In genomic region chr1:9758559-9759121, GRCh38 we compare ENCODE assay signal across 16 cellular contexts.
DNase-seq lines count a peak whose midpoint lies in the region; TF ChIP-seq lines count a peak whose summit lies in the region.
"Had no signal": no experiment of that assay in that cellular context is flagged by ENCODE, and none has a peak within 500 bp of the region (broad histone marks: within the 10 kb centered on the region; RNA-seq: fewer than 3 reads in every experiment).

No MANE protein-coding gene starts in this region.

- H3K9me3 ChIP-seq in H9 (ENCODE audit: control insufficient read depth, low read depth, low read length) (no peaks in the 10 kb centered on the region), OCI-LY1 (ENCODE audit: low read length) (no peaks in the 10 kb centered on the region), esophagus (ENCODE audit: control insufficient read depth in 2 of 2, insufficient read depth in 1 of 2, low read depth in 1 of 2, low read length in 1 of 2) (no peaks in the 10 kb centered on the region), vagina (no peaks in the 10 kb centered on the region), uterus (no peaks in the 10 kb centered on the region)
- H3K9me3 ChIP-seq: ascending aorta, SJCRH30, tibial artery had no signal

- H2BK5ac ChIP-seq in H9 (ENCODE audit: insufficient read length, low read length), result no peak overlapping the region

- TF ChIP-seq POLR2A in vagina (IDR thresholded peaks at IDR 0.05) (no peak), uterus (IDR thresholded peaks at IDR 0.05) (no peak)

- H3K9ac ChIP-seq in H9 (ENCODE audit: extremely low read depth, insufficient read length, low read length) (no peak overlapping the region), OCI-LY1 (ENCODE audit: low read length) (no peak overlapping the region)

- H3K4me2 ChIP-seq in H9 (ENCODE audit: insufficient read depth, insufficient read length, low read length), result no peak overlapping the region
- peak overlapping the region; percentile 27; the same call in 1 of the 2 replicates for H3K4me2 ChIP-seq in OCI-LY1 (ENCODE audit: low read length)

- H3K27ac Mint-ChIP-seq in H9, result peak overlapping the region; percentile 78 to 96 (median 96); a peak in 5 of 7 replicates
- H3K27ac Mint-ChIP-seq: activated CD4-positive, alpha-beta memory T cell treated with anti-CD3 and anti-CD28 coated beads, Interleukin-2, amount 10 ng/mL, durations not matched to agents 7 days and 5 days; activated naive CD4-positive, alpha-beta T cell treated with anti-CD3 and anti-CD28 coated beads, Interleukin-2, amount 50 U/mL, for 24 hours; T-helper 1 cell treated with Interleukin-12 subunit alpha and Interleukin-12 subunit beta and Interleukin-4 antibody, amounts not matched to agents 30 μg/mL and 1 μg/mL, for 36 hours had no signal

- H4K5ac ChIP-seq in H9 (ENCODE audit: insufficient read length, low read depth, low read length), result no peak overlapping the region

- intact Hi-C loops in vagina (cut with DNase I) (no loop called here), uterus (cut with DNase I; ENCODE audit: low total_unique reads) (no loop called here)

- H4K20me1 ChIP-seq in H9 (ENCODE audit: control insufficient read depth, insufficient read depth, insufficient read length), result no peaks in the 10 kb centered on the region
- 0 out of 2 replicates have a peak, but pooled peaks cover 4% of the 10 kb centered on the region for H4K20me1 ChIP-seq in OCI-LY1 (ENCODE audit: insufficient read depth, low read length)

- H3K4me3 Mint-ChIP-seq in H9, result no peak overlapping the region
- H3K4me3 Mint-ChIP-seq: activated CD4-positive, alpha-beta memory T cell treated with anti-CD3 and anti-CD28 coated beads, Interleukin-2, amount 10 ng/mL, durations not matched to agents 7 days and 5 days; activated naive CD4-positive, alpha-beta T cell treated with anti-CD3 and anti-CD28 coated beads, Interleukin-2, amount 50 U/mL, for 24 hours; T-helper 1 cell treated with Interleukin-12 subunit alpha and Interleukin-12 subunit beta and Interleukin-4 antibody, amounts not matched to agents 30 μg/mL and 1 μg/mL, for 36 hours had no signal

- DNase-seq in H9, result no peak
- DNase-seq in pons (ENCODE audit: low spot score), result peak; percentile 61
- no peak for DNase-seq in vagina (ENCODE audit: extremely low spot score in 2 of 2)
- no peak for DNase-seq in DMS114 treated with DMSO at 0.1 percent for 48 hours (lab: John Stamatoyannopoulos, UW; ENCODE audit: unreplicated experiment)
- DNase-seq in uterus, result no peak
- DNase-seq: activated CD4-positive, alpha-beta memory T cell treated with anti-CD3 and anti-CD28 coated beads, Interleukin-2, amount 10 ng/mL, durations not matched to agents 7 days and 5 days; foreskin melanocyte; left colon; NCI-H1417; SJCRH30; tibial artery had no signal

- peaks cover 42 to 52% of the 10 kb centered on the region in 2 experiments for H3K4me1 Mint-ChIP-seq in H9
- H3K4me1 Mint-ChIP-seq: activated CD4-positive, alpha-beta memory T cell treated with anti-CD3 and anti-CD28 coated beads, Interleukin-2, amount 10 ng/mL, durations not matched to agents 7 days and 5 days had no signal

- H3K36me3 ChIP-seq in OCI-LY1 (ENCODE audit: insufficient read depth, low read length), result peaks cover 78% of the 10 kb centered on the region
- H3K36me3 ChIP-seq in esophagus (ENCODE audit: control insufficient read depth in 2 of 2, insufficient read depth in 2 of 2, low read length in 1 of 2), result peaks cover 0 to 5% of the 10 kb centered on the region in 2 donors
- H3K36me3 ChIP-seq in vagina, result peaks cover 0 to 17% of the 10 kb centered on the region in 2 donors
- no peaks in the 10 kb centered on the region for H3K36me3 ChIP-seq in uterus

- H3K27me3 Mint-ChIP-seq in H9 (ENCODE audit: low read depth), result no peaks in the 10 kb centered on the region
- H3K27me3 Mint-ChIP-seq: activated CD4-positive, alpha-beta memory T cell treated with anti-CD3 and anti-CD28 coated beads, Interleukin-2, amount 10 ng/mL, durations not matched to agents 7 days and 5 days; activated naive CD4-positive, alpha-beta T cell treated with anti-CD3 and anti-CD28 coated beads, Interleukin-2, amount 50 U/mL, for 24 hours had no signal

- no peak overlapping the region for H2BK120ac ChIP-seq in H9 (ENCODE audit: low read depth, low read length, poor library complexity, severe bottlenecking)

- H3K79me2 ChIP-seq in H9 (ENCODE audit: insufficient read depth, low read length) (no peaks in the 10 kb centered on the region; the same call in 1 of the 2 replicates), OCI-LY1 (ENCODE audit: insufficient read depth, low read length) (peaks cover 60% of the 10 kb centered on the region)

- H2BK20ac ChIP-seq in H9 (ENCODE audit: low read depth, low read length, poor library complexity, severe bottlenecking), result no peak overlapping the region

- H3K14ac ChIP-seq in H9 (ENCODE audit: insufficient read depth, low read length), result no peak overlapping the region; the same call in 1 of the 2 replicates

- peaks cover 4% of the 10 kb centered on the region; the same call in 1 of the 2 replicates for H3K4me1 ChIP-seq in H9 (ENCODE audit: insufficient read depth, low read length)
- H3K4me1 ChIP-seq in OCI-LY1 (ENCODE audit: insufficient read depth, low read length, severe bottlenecking), result peaks cover 51% of the 10 kb centered on the region
- peaks cover 0 to 2% of the 10 kb centered on the region in 2 donors for H3K4me1 ChIP-seq in esophagus (ENCODE audit: control insufficient read depth in 2 of 2, insufficient read depth in 2 of 2, low read length in 1 of 2)
- H3K4me1 ChIP-seq in vagina, result peaks cover 31% of the 10 kb centered on the region
- no peaks in the 10 kb centered on the region for H3K4me1 ChIP-seq in uterus
- H3K4me1 ChIP-seq: ascending aorta, SJCRH30, tibial artery had no signal

- H3K4ac ChIP-seq in H9 (ENCODE audit: low read depth, low read length), result no peak overlapping the region

- H3K36me3 Mint-ChIP-seq in H9 (ENCODE audit: insufficient read depth in 1 of 3, low read depth in 3 of 3), result peaks cover 20 to 50% (median 42%) of the 10 kb centered on the region in 3 experiments; a peak in 6 of 7 replicates

- H2BK12ac ChIP-seq in H9 (ENCODE audit: insufficient read length, low read depth, low read length), result no peak overlapping the region

- H3K23ac ChIP-seq in H9 (ENCODE audit: insufficient read length, low read depth, low read length), result no peak overlapping the region

- no peak overlapping the region for H3K56ac ChIP-seq in H9 (ENCODE audit: insufficient read length, low read depth, low read length)

- H3K4me3 ChIP-seq in OCI-LY1 (ENCODE audit: low read depth, low read length, poor library complexity, severe bottlenecking) (no peak overlapping the region), esophagus (ENCODE audit: low read depth in 1 of 2, low read length in 2 of 2) (no peak overlapping the region), vagina (no peak overlapping the region), uterus (no peak overlapping the region)
- H3K4me3 ChIP-seq: ascending aorta, SJCRH30, tibial artery had no signal

- no CpG with 5 or more reads among the region's 10 CpGs for WGBS in H9 (ENCODE audit: extremely low coverage, insufficient read length, low lambda C conversion rate)
- 48 to 65% methylated on average over 10 of the region's 10 CpGs for WGBS in esophagus, 2 donors

- no peak overlapping the region for H2AK5ac ChIP-seq in H9 (ENCODE audit: insufficient read length, low read length)

- H2AFZ ChIP-seq in H9 (ENCODE audit: low read length) (no peak overlapping the region), OCI-LY1 (ENCODE audit: low read length) (no peak overlapping the region)

- H3K27me3 ChIP-seq in H9 (ENCODE audit: insufficient read depth, low read length) (no peaks in the 10 kb centered on the region), OCI-LY1 (ENCODE audit: insufficient read depth, low read length) (no peaks in the 10 kb centered on the region), esophagus (ENCODE audit: control insufficient read depth in 1 of 2, insufficient read depth in 2 of 2, low read length in 2 of 2) (no peaks in the 10 kb centered on the region), vagina (no peaks in the 10 kb centered on the region), uterus (no peaks in the 10 kb centered on the region)
- H3K27me3 ChIP-seq: ascending aorta, SJCRH30, tibial artery had no signal

- peaks cover 6% of the 10 kb centered on the region in 2 experiments; a peak in 2 of 5 replicates for H3K9me3 Mint-ChIP-seq in H9
- H3K9me3 Mint-ChIP-seq: activated CD4-positive, alpha-beta memory T cell treated with anti-CD3 and anti-CD28 coated beads, Interleukin-2, amount 10 ng/mL, durations not matched to agents 7 days and 5 days; activated naive CD4-positive, alpha-beta T cell treated with anti-CD3 and anti-CD28 coated beads, Interleukin-2, amount 50 U/mL, for 24 hours; T-helper 1 cell treated with Interleukin-12 subunit alpha and Interleukin-12 subunit beta and Interleukin-4 antibody, amounts not matched to agents 30 μg/mL and 1 μg/mL, for 36 hours had no signal

- no peak overlapping the region for H3K18ac ChIP-seq in H9 (ENCODE audit: insufficient read length, low read depth, low read length)

- H4K91ac ChIP-seq in H9 (ENCODE audit: insufficient read length, low read depth, low read length), result no peak overlapping the region

- peaks cover 5% of the 10 kb centered on the region for H3K79me1 ChIP-seq in H9 (ENCODE audit: insufficient read depth, low read depth, low read length, poor library complexity, severe bottlenecking)

- H3T11ph ChIP-seq in H9 (ENCODE audit: low read length), result no peak overlapping the region

- no peaks in the 10 kb centered on the region for H3F3A ChIP-seq in OCI-LY1 (ENCODE audit: insufficient read depth, low read length)

- no peak overlapping the region for H4K8ac ChIP-seq in H9 (replicated peaks; ENCODE audit: insufficient read length, low read depth, low read length)

- H3K27ac ChIP-seq in H9 (ENCODE audit: insufficient read length, low read depth, low read length) (no peak overlapping the region), OCI-LY1 (ENCODE audit: low read depth, low read length, poor library complexity, severe bottlenecking) (peak overlapping the region; percentile 68), esophagus (ENCODE audit: low read depth in 2 of 2, low read length in 1 of 2) (peak overlapping the region; percentile 86 to 91), vagina (no peak overlapping the region), uterus (no peak overlapping the region)
- H3K27ac ChIP-seq: ascending aorta, SJCRH30, tibial artery had no signal

- no peak for TF ChIP-seq CTCF in H9 (conservative IDR thresholded peaks at IDR 0.05)
- TF ChIP-seq CTCF in OCI-LY1 (IDR thresholded peaks at IDR 0.05; ENCODE audit: low read length), result no peak
- TF ChIP-seq CTCF in vagina (IDR thresholded peaks at IDR 0.05), result no peak
- TF ChIP-seq CTCF in uterus (IDR thresholded peaks at IDR 0.05), result no peak

- H3K9me2 ChIP-seq in OCI-LY1 (ENCODE audit: low read depth, low read length), result no peaks in the 10 kb centered on the region

- H3K23me2 ChIP-seq in H9 (ENCODE audit: insufficient read length, low read depth, low read length, poor library complexity, severe bottlenecking), result peaks cover 3% of the 10 kb centered on the region

- H2BK15ac ChIP-seq in H9 (ENCODE audit: low read depth, low read length), result no peak overlapping the region

Comparison
In these comparisons a context has a peak if more than half of its experiments do, and no peak if none do; other contexts are left out.
1. H3K27ac ChIP-seq: peak in OCI-LY1 (single experiment) and esophagus (2 of 2); none in H9 (single experiment), vagina (single experiment) and uterus (0 of 2).